ENCODE assay signal across 17 cellular contexts in genomic region chr13:106941779-106942178, GRCh38.
DNase-seq lines count a peak whose midpoint lies in the region; ATAC-seq, FAIRE-seq and TF ChIP-seq lines count a peak whose summit lies in the region.
"Had no signal": no experiment of that assay in that cellular context is flagged by ENCODE, and none has a peak within 500 bp of the region (broad histone marks: within the 10 kb centered on the region; RNA-seq: fewer than 3 reads in every experiment).

No MANE protein-coding gene starts in this region.

- 83% methylated on average over 8 of the region's 8 CpGs; no CpG with 5 or more reads in 1 of the 2 experiments for WGBS in H1 (ENCODE audit: extremely low coverage in 1 of 2, insufficient coverage in 1 of 2, insufficient read length in 1 of 2, insufficient replicate concordance in 2 of 2, low coverage in 1 of 2, low lambda C conversion rate in 2 of 2, missing lambda C conversion rate in 1 of 2), 2 experiments

- TF ChIP-seq EP300 in H1 (IDR thresholded peaks at IDR 0.05; ENCODE audit: borderline replicate concordance in 1 of 2, low read depth in 2 of 2, low read length in 2 of 2) = no peak

- H2BK15ac ChIP-seq in H1 (ENCODE audit: low read length) = no peak overlapping the region

- H2BK5ac ChIP-seq in H1 (ENCODE audit: low read depth, low read length) = no peak overlapping the region

- H3K4me2 ChIP-seq in DOHH2 (ENCODE audit: low read length) = peak overlapping the region; percentile 51
- H3K4me2 ChIP-seq in H1 (ENCODE audit: insufficient read depth in 1 of 2, low read depth in 2 of 2, low read length in 2 of 2) = no peak overlapping the region

- no peak overlapping the region for H4K91ac ChIP-seq in H1 (replicated peaks; ENCODE audit: insufficient read length, low read length)

- peak overlapping the region; percentile 44 for H3K4me3 ChIP-seq in DOHH2 (ENCODE audit: low read length)
- H3K4me3 ChIP-seq in H1 (ENCODE audit: extremely low read depth in 1 of 4, insufficient read depth in 2 of 4, low read depth in 3 of 4, low read length in 4 of 4) = no peak overlapping the region

- H3K9me3 ChIP-seq in DOHH2 (ENCODE audit: control insufficient read depth, insufficient read depth, low read length) (no peaks in the 10 kb centered on the region), H1 (ENCODE audit: insufficient read depth in 2 of 2, low read depth in 1 of 2, low read length in 1 of 2) (no peaks in the 10 kb centered on the region)
- H3K9me3 ChIP-seq: BE2C, Caco-2 had no signal

- no peaks in the 10 kb centered on the region for H3K23me2 ChIP-seq in H1 (ENCODE audit: low read depth, low read length)

- H3K27ac ChIP-seq in DOHH2 (ENCODE audit: low read depth, low read length) (peak overlapping the region; percentile 64), H1 (ENCODE audit: low read depth, low read length) (no peak overlapping the region)
- H3K27ac ChIP-seq: C4-2B had no signal

- H2AK5ac ChIP-seq in H1 (ENCODE audit: low read depth, low read length) = no peak overlapping the region

- no peaks in the 10 kb centered on the region for H4K20me1 ChIP-seq in DOHH2 (ENCODE audit: control insufficient read depth, insufficient read depth, low read depth, low read length)
- H4K20me1 ChIP-seq in H1 (replicated peaks in 1 of 2; ENCODE audit: control insufficient read depth in 1 of 2, insufficient read depth in 2 of 2, low read length in 2 of 2) = no peaks in the 10 kb centered on the region

- no peak overlapping the region for H2BK12ac ChIP-seq in H1 (ENCODE audit: low read depth, low read length)

- H3K14ac ChIP-seq in H1 (ENCODE audit: insufficient read length) = no peak overlapping the region

- H3K18ac ChIP-seq in H1 (ENCODE audit: extremely low read depth, low read length) = no peak overlapping the region

- H4K8ac ChIP-seq in H1 (ENCODE audit: extremely low read depth, insufficient read depth, low read length) = no peak overlapping the region

- TF ChIP-seq CTCF in DOHH2 (IDR thresholded peaks at IDR 0.05; ENCODE audit: low read depth, low read length, poor library complexity, severe bottlenecking) (no peak), H1 (IDR thresholded peaks at IDR 0.05; ENCODE audit: control extremely low read depth in 1 of 3, insufficient read depth in 1 of 3, low read depth in 1 of 3, low read length in 3 of 3) (no peak)

- H3K4me1 Mint-ChIP-seq in activated T-cell treated with anti-CD3 and anti-CD28 coated beads, Interleukin-2, amount 50 U/mL, for 4 hours (ENCODE audit: low read depth) = no peaks in the 10 kb centered on the region
- H3K4me1 Mint-ChIP-seq: CD4-positive, CD25-positive, alpha-beta regulatory T cell had no signal

- no peak overlapping the region for H3K23ac ChIP-seq in H1 (ENCODE audit: insufficient read length)

- TF ChIP-seq RAD21 in H1 (IDR thresholded peaks at IDR 0.05 in 1 of 2, conservative IDR thresholded peaks at IDR 0.05 in 1 of 2; ENCODE audit: low read depth in 2 of 2, low read length in 2 of 2) = no peak

- H3K9ac ChIP-seq in H1 (replicated peaks in 1 of 4; ENCODE audit: extremely low read depth in 1 of 4, low read depth in 3 of 4, low read length in 3 of 4) = no peak overlapping the region

- no peaks in the 10 kb centered on the region for H3K36me3 ChIP-seq in DOHH2 (ENCODE audit: control insufficient read depth, low read length)
- no peaks in the 10 kb centered on the region for H3K36me3 ChIP-seq in H1 (ENCODE audit: control insufficient read depth in 2 of 4, insufficient read depth in 4 of 4, low read length in 3 of 4)
- H3K36me3 ChIP-seq: BE2C had no signal

- H2BK120ac ChIP-seq in H1 (replicated peaks; ENCODE audit: low read depth, low read length) = no peak overlapping the region

- H3K9me2 ChIP-seq in DOHH2 (replicated peaks; ENCODE audit: control insufficient read depth, low read length) = no peaks in the 10 kb centered on the region

- POLR2A ChIA-PET in H1 (lab: Charles Lee; ENCODE audit: partially characterized antibody) = no interaction called here

- FAIRE-seq in H1 (lab: Jason Lieb, UNC) = no peak
- FAIRE-seq: GM12892 had no signal

- H3K4me1 ChIP-seq in DOHH2 (ENCODE audit: control insufficient read depth, low read length) = peaks cover 32% of the 10 kb centered on the region
- H3K4me1 ChIP-seq in H1 (replicated peaks in 1 of 4; ENCODE audit: control insufficient read depth in 3 of 4, insufficient read depth in 4 of 4, low read length in 3 of 4) = no peaks in the 10 kb centered on the region
- H3K4me1 ChIP-seq: BE2C, Caco-2 had no signal

- H3K9me3 Mint-ChIP-seq in activated T-cell treated with anti-CD3 and anti-CD28 coated beads, Interleukin-2, amount 50 U/mL, for 4 hours = no peaks in the 10 kb centered on the region
- H3K9me3 Mint-ChIP-seq: CD8-positive, alpha-beta T cell had no signal

- DNase-seq in H1 (ENCODE audit: low read depth in 1 of 2, low spot score in 2 of 2) (no peak), DMS 273 treated with DMSO at 0.1 percent for 48 hours (lab: John Stamatoyannopoulos, UW) (no peak)
- no peak for DNase-seq in activated naive CD4-positive, alpha-beta T cell treated with anti-CD3 and anti-CD28 coated beads, Interleukin-2, amount 50 U/mL, for 16 hours
- no peak for DNase-seq in activated T-cell treated with anti-CD3 and anti-CD28 coated beads, Interleukin-2, amount 50 U/mL, for 4 hours
- DNase-seq: BE2C; Caco-2; CD4-positive, CD25-positive, alpha-beta regulatory T cell; CD8-positive, alpha-beta T cell; DMS79; GF-D8; GOT3; H7; HCEC 1CT had no signal

- no peaks in the 10 kb centered on the region for H3K79me2 ChIP-seq in DOHH2 (ENCODE audit: control insufficient read depth, low read length)
- H3K79me2 ChIP-seq in H1 (ENCODE audit: control insufficient read depth in 1 of 2, insufficient read depth in 2 of 2, low read length in 2 of 2) = no peaks in the 10 kb centered on the region

- no peak overlapping the region for H3K4ac ChIP-seq in H1 (replicated peaks; ENCODE audit: insufficient read length, low read depth, low read length)

- no peak overlapping the region for H4K5ac ChIP-seq in H1 (ENCODE audit: insufficient read length, low read depth, low read length)

- H3K36me3 Mint-ChIP-seq in activated T-cell treated with anti-CD3 and anti-CD28 coated beads, Interleukin-2, amount 50 U/mL, for 4 hours (ENCODE audit: insufficient read depth) = no peaks in the 10 kb centered on the region
- H3K36me3 Mint-ChIP-seq: CD4-positive, CD25-positive, alpha-beta regulatory T cell; CD8-positive, alpha-beta T cell had no signal

- no peak overlapping the region for H2BK20ac ChIP-seq in H1 (ENCODE audit: low read length)

- peak; percentile 60 for ATAC-seq in HG02885 (IDR thresholded peaks at IDR 0.05; ENCODE audit: poor library complexity, unreplicated experiment)
- no peak for ATAC-seq in activated T-cell treated with anti-CD3 and anti-CD28 coated beads, Interleukin-2, amount 50 U/mL, for 4 hours
- ATAC-seq: CD8-positive, alpha-beta T cell had no signal

- TF ChIP-seq POLR2A in H1 (IDR thresholded peaks at IDR 0.05; ENCODE audit: control extremely low read depth in 1 of 2, low read depth in 2 of 2, low read length in 2 of 2) = no peak

- H3F3A ChIP-seq in DOHH2 (ENCODE audit: control insufficient read depth, insufficient read depth) = no peaks in the 10 kb centered on the region

- H3K27me3 Mint-ChIP-seq in activated T-cell treated with anti-CD3 and anti-CD28 coated beads, Interleukin-2, amount 50 U/mL, for 4 hours (ENCODE audit: low read depth) = no peaks in the 10 kb centered on the region
- H3K27me3 Mint-ChIP-seq: CD4-positive, CD25-positive, alpha-beta regulatory T cell had no signal

- no peaks in the 10 kb centered on the region for H3K79me1 ChIP-seq in H1 (ENCODE audit: low read depth, low read length)

- H3K4me3 Mint-ChIP-seq in activated T-cell treated with anti-CD3 and anti-CD28 coated beads, Interleukin-2, amount 50 U/mL, for 4 hours = no peak overlapping the region
- H3K4me3 Mint-ChIP-seq: CD4-positive, CD25-positive, alpha-beta regulatory T cell; CD8-positive, alpha-beta T cell had no signal

- no peaks in the 10 kb centered on the region for H3K27me3 ChIP-seq in DOHH2 (ENCODE audit: control insufficient read depth, low read length)
- no peaks in the 10 kb centered on the region for H3K27me3 ChIP-seq in H1 (replicated peaks in 1 of 4; ENCODE audit: control insufficient read depth in 3 of 4, extremely low read depth in 1 of 4, insufficient read depth in 3 of 4, low read length in 3 of 4)
- H3K27me3 ChIP-seq: BE2C had no signal

- no peak overlapping the region for H3K56ac ChIP-seq in H1 (replicated peaks; ENCODE audit: insufficient read length, low read depth, low read length)

- CTCF ChIA-PET in H1 (lab: Charles Lee; ENCODE audit: partially characterized antibody) = no interaction called here

- 0 out of 2 replicates have a peak overlapping the region, but pooled peaks have one; percentile 8 for H2AFZ ChIP-seq in H1 (ENCODE audit: low read length)

TF ChIP-seq in H1, 55 proteins besides CTCF, POLR2A, EP300 and RAD21 (continues in another document):
- TF ChIP-seq ATF3 (IDR thresholded peaks at IDR 0.05; ENCODE audit: insufficient read depth, low read depth, low read length) = no peak
- TF ChIP-seq SP1 (IDR thresholded peaks at IDR 0.05; ENCODE audit: low read depth, low read length) = no peak
- no peak for TF ChIP-seq KDM4A (IDR thresholded peaks at IDR 0.05; ENCODE audit: low read depth, low read length, severe bottlenecking)
- TF ChIP-seq RNF2 (IDR thresholded peaks at IDR 0.05; ENCODE audit: borderline replicate concordance, low read depth, low read length, missing control alignments, poor library complexity, severe bottlenecking) = no peak
- TF ChIP-seq FOSL1 (IDR thresholded peaks at IDR 0.05; ENCODE audit: insufficient read depth, low read depth, low read length) = no peak
- TF ChIP-seq CHD2 (IDR thresholded peaks at IDR 0.05; ENCODE audit: low read length) = no peak
- no peak for TF ChIP-seq SRF (IDR thresholded peaks at IDR 0.05; ENCODE audit: low read depth, low read length)
- no peak for TF ChIP-seq TBP (IDR thresholded peaks at IDR 0.05; ENCODE audit: low read depth, low read length)
- no peak for TF ChIP-seq BCL11A (IDR thresholded peaks at IDR 0.05; ENCODE audit: low read depth in 2 of 2, low read length in 2 of 2)
- TF ChIP-seq SAP30 (IDR thresholded peaks at IDR 0.05; ENCODE audit: insufficient read depth, insufficient replicate concordance, low read length) = no peak
- TF ChIP-seq NRF1 (IDR thresholded peaks at IDR 0.05; ENCODE audit: low read depth, low read length) = no peak
- no peak for TF ChIP-seq CHD1 (IDR thresholded peaks at IDR 0.05; ENCODE audit: low read depth, low read length)
- TF ChIP-seq E2F6 (IDR thresholded peaks at IDR 0.05) = no peak
